ENCODE assay signal across 8 cellular contexts in genomic region chr16:88804552-88805339, GRCh38. TPM values are rescaled to one million over a fixed set of nuclear protein-coding genes. Genes with fewer than 3 reads are reported as not detected.
DNase-seq lines count a peak whose midpoint lies in the region; ATAC-seq lines count a peak whose summit lies in the region.

No MANE protein-coding gene starts in this region.

- ATAC-seq in activated CD8-positive, alpha-beta T cell treated with anti-CD3 and anti-CD28 coated beads, Interleukin-2, amount 10 ng/mL, durations not matched to agents 7 days and 5 days = peak; percentile 27
- no peak for ATAC-seq in HG03280 (IDR thresholded peaks at IDR 0.05; ENCODE audit: unreplicated experiment)
- no peak for ATAC-seq in GM21390 (IDR thresholded peaks at IDR 0.05; ENCODE audit: unreplicated experiment)

- peaks cover 55% of the 10 kb centered on the region for H3K36me3 Mint-ChIP-seq in activated CD8-positive, alpha-beta T cell treated with anti-CD3 and anti-CD28 coated beads, Interleukin-2, amount 10 ng/mL, durations not matched to agents 7 days and 5 days (ENCODE audit: low read depth)

- no peaks in the 10 kb centered on the region for H3K27me3 ChIP-seq in HUES64 (ENCODE audit: insufficient read depth, low read length)

- H3K9me3 Mint-ChIP-seq in activated CD8-positive, alpha-beta T cell treated with anti-CD3 and anti-CD28 coated beads, Interleukin-2, amount 10 ng/mL, durations not matched to agents 7 days and 5 days (ENCODE audit: insufficient read depth) = no peaks in the 10 kb centered on the region

- no peaks in the 10 kb centered on the region for H3K27me3 Mint-ChIP-seq in activated CD8-positive, alpha-beta T cell treated with anti-CD3 and anti-CD28 coated beads, Interleukin-2, amount 10 ng/mL, durations not matched to agents 7 days and 5 days (ENCODE audit: low read depth)

- no peaks in the 10 kb centered on the region for H3K4me1 ChIP-seq in HUES64 (ENCODE audit: insufficient read depth, low read length)

- H3K4me1 Mint-ChIP-seq in activated CD8-positive, alpha-beta T cell treated with anti-CD3 and anti-CD28 coated beads, Interleukin-2, amount 10 ng/mL, durations not matched to agents 7 days and 5 days (ENCODE audit: low read depth) = peaks cover 45% of the 10 kb centered on the region

- H3K9me3 ChIP-seq in HUES64 (ENCODE audit: insufficient read depth, low read depth, low read length) (no peaks in the 10 kb centered on the region), iPS-18c (ENCODE audit: control insufficient read depth, insufficient read depth, low read length) (no peaks in the 10 kb centered on the region)

- CTCF ChIA-PET in activated CD8-positive, alpha-beta T cell treated with anti-CD3 and anti-CD28 coated beads, Interleukin-2, amount 10 ng/mL, durations not matched to agents 7 days and 5 days (lab: Charles Lee) = no interaction called here

- peaks cover 52% of the 10 kb centered on the region for H3K36me3 ChIP-seq in HUES64 (ENCODE audit: insufficient read depth, low read length)

- POLR2A ChIA-PET in activated CD8-positive, alpha-beta T cell treated with anti-CD3 and anti-CD28 coated beads, Interleukin-2, amount 10 ng/mL, durations not matched to agents 7 days and 5 days (lab: Charles Lee) = interaction anchor here (1.0 to 1.4 kb wide), 2 partner anchors 9 to 12 kb away, joined by 3 read pairs; no protein-coding TSS in a partner anchor

- 59% methylated on average over 39 of the region's 39 CpGs for WGBS in HUES64

- H3K9ac ChIP-seq in HUES64 (ENCODE audit: low read depth, low read length) = peak overlapping the region; percentile 91

- H3K4me3 Mint-ChIP-seq in activated CD8-positive, alpha-beta T cell treated with anti-CD3 and anti-CD28 coated beads, Interleukin-2, amount 10 ng/mL, durations not matched to agents 7 days and 5 days = peak overlapping the region; percentile 82

- H3K4me3 ChIP-seq in HUES64 (ENCODE audit: low read length) (peak overlapping the region; percentile 93), iPS-18c (ENCODE audit: insufficient read depth, low read depth, low read length) (peak overlapping the region; percentile 81)

- DNase-seq in DMS53 treated with DMSO at 0.1 percent for 48 hours (lab: John Stamatoyannopoulos, UW; ENCODE audit: unreplicated experiment) = peak; percentile 19
- DNase-seq in activated CD8-positive, alpha-beta T cell treated with anti-CD3 and anti-CD28 coated beads, Interleukin-2, amount 10 ng/mL, durations not matched to agents 7 days and 5 days = peak; percentile 67
- no peak for DNase-seq in KG1 (lab: John Stamatoyannopoulos, UW)
- no peak for DNase-seq in NCI-H226

- H3K27ac Mint-ChIP-seq in activated CD8-positive, alpha-beta T cell treated with anti-CD3 and anti-CD28 coated beads, Interleukin-2, amount 10 ng/mL, durations not matched to agents 7 days and 5 days = peak overlapping the region; percentile 77

- peak overlapping the region; percentile 56; the same call in 1 of the 2 replicates for H3K27ac ChIP-seq in HUES64 (ENCODE audit: low read depth, low read length)

RNA-seq across cellular contexts. Expression of gene CDT1, which starts 1.2 kb away (rescaled TPM):
- 57.1 TPM for polyA plus RNA-seq in HUES64 (2013, experiment 1 of 2)
- 46.1 TPM for polyA plus RNA-seq in HUES64 (2013, experiment 2 of 2)
- total RNA-seq in activated CD8-positive, alpha-beta T cell treated with anti-CD3 and anti-CD28 coated beads, Interleukin-2, amount 10 ng/mL, durations not matched to agents 7 days and 5 days = 100 to 1,000 TPM; 126 to 132 TPM

RNA-seq across cellular contexts. Expression of gene APRT, which starts 7.0 kb away (rescaled TPM):
- 176 TPM for polyA plus RNA-seq in HUES64 (2013, experiment 1 of 2)
- 175 TPM for polyA plus RNA-seq in HUES64 (2013, experiment 2 of 2)
- total RNA-seq in activated CD8-positive, alpha-beta T cell treated with anti-CD3 and anti-CD28 coated beads, Interleukin-2, amount 10 ng/mL, durations not matched to agents 7 days and 5 days = 100 to 1,000 TPM; 140 to 141 TPM

RNA-seq across cellular contexts. Expression of gene PIEZO1, which starts 19.7 kb away (rescaled TPM):
- 22.3 TPM for polyA plus RNA-seq in HUES64 (2013, experiment 1 of 2)
- polyA plus RNA-seq in HUES64 (2013, experiment 2 of 2) = 21.9 TPM
- total RNA-seq in activated CD8-positive, alpha-beta T cell treated with anti-CD3 and anti-CD28 coated beads, Interleukin-2, amount 10 ng/mL, durations not matched to agents 7 days and 5 days = 100 to 1,000 TPM; 226 to 230 TPM

RNA-seq across cellular contexts. Expression of gene GALNS, which starts 52.0 kb away (rescaled TPM):
- 12.7 TPM for polyA plus RNA-seq in HUES64 (2013, experiment 1 of 2)
- polyA plus RNA-seq in HUES64 (2013, experiment 2 of 2) = 11.3 TPM
- total RNA-seq in activated CD8-positive, alpha-beta T cell treated with anti-CD3 and anti-CD28 coated beads, Interleukin-2, amount 10 ng/mL, durations not matched to agents 7 days and 5 days = 10 to 100 TPM; 31.1 to 33.3 TPM

RNA-seq across cellular contexts. Expression of gene TRAPPC2L, which starts 52.2 kb away (rescaled TPM):
- 106 TPM for polyA plus RNA-seq in HUES64 (2013, experiment 1 of 2)
- 92.3 TPM for polyA plus RNA-seq in HUES64 (2013, experiment 2 of 2)
- total RNA-seq in activated CD8-positive, alpha-beta T cell treated with anti-CD3 and anti-CD28 coated beads, Interleukin-2, amount 10 ng/mL, durations not matched to agents 7 days and 5 days = 10 to 100 TPM; 61.2 to 65.3 TPM

Comparison
In these comparisons a context has a peak if more than half of its experiments do, and no peak if none do; other contexts are left out.
1. DNase-seq: peak in DMS53 treated with DMSO at 0.1 percent for 48 hours (single experiment) and activated CD8-positive, alpha-beta T cell treated with anti-CD3 and anti-CD28 coated beads, Interleukin-2, amount 10 ng/mL, durations not matched to agents 7 days and 5 days (single experiment); none in KG1 (single experiment) and NCI-H226 (single experiment).